In genomic region chr19:4967738-4968461, GRCh38 we compare ENCODE assay signal across 8 cellular contexts. TPM values are rescaled to one million over a fixed set of nuclear protein-coding genes. Genes with fewer than 3 reads are reported as not detected.
DNase-seq lines count a peak whose midpoint lies in the region; ATAC-seq and TF ChIP-seq lines count a peak whose summit lies in the region.

No MANE protein-coding gene starts in this region.

- intact Hi-C loops in tibial artery (cut with DNase I; ENCODE audit: low total_unique reads): no loop called here
- intact Hi-C loops in left colon (cut with DNase I, micrococcal nuclease): no loop called here

- DNase-seq in activated T-cell treated with anti-CD3 and anti-CD28 coated beads, Interleukin-2, amount 50 U/mL, for 72 hours: peak in 1 of 2 donors; percentile 5
- no peak for DNase-seq in activated T-cell treated with anti-CD3 and anti-CD28 coated beads, Interleukin-2, amount 50 U/mL, for 1 hour
- DNase-seq in tibial artery: no peak
- DNase-seq in amniotic stem cell (lab: John Stamatoyannopoulos, UW): no peak
- DNase-seq in left colon: no peak
- DNase-seq in NCI-H774 (lab: John Stamatoyannopoulos, UW): no peak

- H3K4me3 ChIP-seq in iPS-15b (ENCODE audit: low read depth, low read length): peak overlapping the region; percentile 75
- peak overlapping the region; percentile 35 for H3K4me3 ChIP-seq in tibial artery

- H3K36me3 ChIP-seq in iPS-15b (ENCODE audit: control insufficient read depth, insufficient read depth, low read length): no peaks in the 10 kb centered on the region
- no peaks in the 10 kb centered on the region for H3K36me3 ChIP-seq in tibial artery

- H3K27me3 ChIP-seq in iPS-15b (ENCODE audit: control insufficient read depth, insufficient read depth, low read length) (peaks cover 2% of the 10 kb centered on the region), tibial artery (no peaks in the 10 kb centered on the region)

- no peak for TF ChIP-seq CTCF in VCaP (conservative IDR thresholded peaks at IDR 0.05)
- no peak for TF ChIP-seq CTCF in tibial artery (IDR thresholded peaks at IDR 0.05)

- H3K4me1 Mint-ChIP-seq in activated T-cell treated with anti-CD3 and anti-CD28 coated beads, Interleukin-2, amount 50 U/mL, for 72 hours (ENCODE audit: low read depth): peaks cover 46% of the 10 kb centered on the region

- peak overlapping the region; percentile 81 to 88 for H3K4me3 Mint-ChIP-seq in activated T-cell treated with anti-CD3 and anti-CD28 coated beads, Interleukin-2, amount 50 U/mL, for 72 hours

- peaks cover 1 to 9% of the 10 kb centered on the region in 2 donors for H3K36me3 Mint-ChIP-seq in activated T-cell treated with anti-CD3 and anti-CD28 coated beads, Interleukin-2, amount 50 U/mL, for 72 hours (ENCODE audit: insufficient read depth in 2 of 2)

- peak overlapping the region; percentile 61 for H3K27ac Mint-ChIP-seq in activated T-cell treated with anti-CD3 and anti-CD28 coated beads, Interleukin-2, amount 50 U/mL, for 72 hours

- H3K9me3 Mint-ChIP-seq in activated T-cell treated with anti-CD3 and anti-CD28 coated beads, Interleukin-2, amount 50 U/mL, for 72 hours: no peaks in the 10 kb centered on the region

- H3K9ac ChIP-seq in iPS-15b (ENCODE audit: low read depth, low read length): peak overlapping the region; percentile 47

- H3K9me3 ChIP-seq in iPS-15b (ENCODE audit: control insufficient read depth, insufficient read depth, low read length) (no peaks in the 10 kb centered on the region), tibial artery (no peaks in the 10 kb centered on the region)

- H3K4me1 ChIP-seq in iPS-15b (ENCODE audit: control insufficient read depth, insufficient read depth, low read length) (peaks cover 14% of the 10 kb centered on the region), tibial artery (peaks cover 0 to 41% (median 37%) of the 10 kb centered on the region in 4 donors)

- H3K27ac ChIP-seq in VCaP (peak overlapping the region; percentile 41; the same call in 1 of the 2 replicates), tibial artery (peak overlapping the region; percentile 56 to 62)

- ATAC-seq in activated T-cell treated with anti-CD3 and anti-CD28 coated beads, Interleukin-2, amount 50 U/mL, for 72 hours (replicated peaks in 1 of 2): no peak
- no peak for ATAC-seq in left colon

- H3K27me3 Mint-ChIP-seq in activated T-cell treated with anti-CD3 and anti-CD28 coated beads, Interleukin-2, amount 50 U/mL, for 72 hours (ENCODE audit: low read depth): no peaks in the 10 kb centered on the region

RNA-seq across cellular contexts. Expression of gene KDM4B, which starts 1.0 kb away (rescaled TPM):
- 10 to 100 TPM; 31.3 to 37.1 TPM for total RNA-seq in activated T-cell treated with anti-CD3 and anti-CD28 coated beads, Interleukin-2, amount 50 U/mL, for 72 hours
- 10 to 100 TPM; 43.9 to 46.2 TPM for total RNA-seq in left colon

RNA-seq across cellular contexts. Expression of gene UHRF1, which starts 58.6 kb away (rescaled TPM):
- total RNA-seq in activated T-cell treated with anti-CD3 and anti-CD28 coated beads, Interleukin-2, amount 50 U/mL, for 72 hours: 100 to 1,000 TPM in 1 of 2 donors, 10 to 100 TPM in 1; 76.4 to 110 TPM
- 10 to 100 TPM in 1 of 2 donors, 1 to 10 TPM in 1; 4.2 to 10.0 TPM for total RNA-seq in left colon

Comparison
In these comparisons a context has a peak if more than half of its experiments do, and no peak if none do; other contexts are left out.
1. RNA of gene UHRF1, which starts 58.6 kb away (total RNA-seq): 76.4 to 110 TPM in activated T-cell treated with anti-CD3 and anti-CD28 coated beads, Interleukin-2, amount 50 U/mL, for 72 hours; 4.2 to 10.0 TPM in left colon; every median in the first group is over 4 times any median in the second.